8 cellular contexts compared by ENCODE assay signal in the genomic region with DNA sequence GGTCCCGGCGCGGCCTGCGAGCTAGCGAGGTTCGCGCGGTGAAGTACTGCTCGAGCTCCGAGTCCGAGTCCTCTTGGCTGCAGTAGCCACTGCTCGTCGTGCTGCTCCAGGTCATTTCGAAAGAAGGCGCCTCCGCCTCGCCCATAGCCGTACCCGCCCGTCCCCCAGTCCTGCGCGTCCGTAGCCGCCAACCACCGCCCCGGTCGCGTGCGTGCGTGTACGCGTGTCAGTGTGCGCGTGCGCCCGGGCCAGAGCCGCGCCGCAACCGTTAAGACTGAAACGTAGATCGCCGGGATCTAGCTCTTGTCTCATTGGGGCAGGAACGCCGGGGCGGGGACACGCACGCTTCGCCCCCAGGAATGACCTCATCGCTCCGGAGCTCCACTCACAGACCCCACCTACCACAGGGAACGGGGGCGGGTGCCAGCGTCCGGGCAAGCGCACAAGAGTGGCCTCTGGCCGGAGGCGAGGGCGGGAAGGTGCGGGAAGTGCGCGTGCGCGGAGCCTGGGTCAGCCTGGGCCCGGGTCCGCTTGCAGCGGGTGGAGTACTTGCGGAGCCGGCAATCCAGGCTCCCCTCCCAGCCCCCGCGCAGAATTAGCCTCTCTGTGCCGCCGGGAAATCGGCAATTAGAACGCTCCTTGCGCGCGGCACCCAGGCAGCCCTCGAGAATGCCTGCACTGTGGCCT. TPM values are rescaled to one million over a fixed set of nuclear protein-coding genes. Genes with fewer than 3 reads are reported as not detected.
DNase-seq lines count a peak whose midpoint lies in the region; ATAC-seq, FAIRE-seq and TF ChIP-seq lines count a peak whose summit lies in the region.

No MANE protein-coding gene starts in this region.

- H3K4me1 ChIP-seq in body of pancreas (peaks cover 48% of the 10 kb centered on the region), gastrocnemius medialis (peaks cover 38 to 64% of the 10 kb centered on the region in 2 donors)

- WGBS in body of pancreas, 2 donors, result 0% methylated on average over 72 of the region's 79 CpGs; no CpG with 5 or more reads in 1 of the 2 donors

- FAIRE-seq in TTC549 (lab: Jason Lieb, UNC), result peak; percentile 91

- intact Hi-C loops in body of pancreas (cut with DNase I) (no loop called here), gastrocnemius medialis (cut with DNase I; ENCODE audit: low total_unique reads) (loop anchor here (1.0 kb wide), 1 partner anchor 16 kb away; no protein-coding TSS in a partner anchor)

- DNase-seq in A172 (ENCODE audit: low spot score) (peak; percentile 97), NCI-H2107 (lab: John Stamatoyannopoulos, UW) (peak; percentile 84), body of pancreas (peak; percentile 100), gastrocnemius medialis (peak; percentile 100)

- in situ Hi-C loops in gastrocnemius medialis (cut with MboI; ENCODE audit: low sequenced_read_pairs in 4 of 4), result no loop called here

- ATAC-seq in HG03064 (IDR thresholded peaks at IDR 0.05; ENCODE audit: low read depth, unreplicated experiment), result peak; percentile 72
- peak; percentile 92 for ATAC-seq in body of pancreas
- peak; percentile 84 to 86 for ATAC-seq in gastrocnemius medialis

- H3K9me3 ChIP-seq in body of pancreas (no peaks in the 10 kb centered on the region), gastrocnemius medialis (no peaks in the 10 kb centered on the region)

- TF ChIP-seq POLR2A in GM18526 (IDR thresholded peaks at IDR 0.05; ENCODE audit: extremely low read depth, insufficient read length) (peak; percentile 77), body of pancreas (IDR thresholded peaks at IDR 0.05) (peak; percentile 93 to 95 (median 95)), gastrocnemius medialis (IDR thresholded peaks at IDR 0.05) (peak; percentile 94 to 96)

- H3K36me3 ChIP-seq in body of pancreas (replicated peaks in 1 of 2; ENCODE audit: insufficient read depth in 1 of 2, low read depth in 2 of 2) (no peaks in the 10 kb centered on the region), gastrocnemius medialis (no peaks in the 10 kb centered on the region)

- peak overlapping the region; percentile 91 to 99 (median 98) for H3K27ac ChIP-seq in body of pancreas
- peak overlapping the region; percentile 89 to 98 (median 97) for H3K27ac ChIP-seq in gastrocnemius medialis

- H3K27me3 ChIP-seq in body of pancreas (no peaks in the 10 kb centered on the region), gastrocnemius medialis (no peaks in the 10 kb centered on the region)

- TF ChIP-seq CTCF in body of pancreas (IDR thresholded peaks at IDR 0.05) (no peak), gastrocnemius medialis (IDR thresholded peaks at IDR 0.05 in 4 of 5, conservative IDR thresholded peaks at IDR 0.05 in 1 of 5) (no peak)

- peak overlapping the region; percentile 75 to 96 for H3K4me3 ChIP-seq in body of pancreas
- H3K4me3 ChIP-seq in iPS-11a (ENCODE audit: low read depth, low read length), result peak overlapping the region; percentile 85
- H3K4me3 ChIP-seq in gastrocnemius medialis, result peak overlapping the region; percentile 75 to 91 (median 82)

RNA-seq across cellular contexts. Expression of gene RASSF1, which starts 3.3 kb away (rescaled TPM):
- 12.9 and 16.9 TPM in 2 replicates for total RNA-seq in A172 (2014; rRNA removed; shearing (Covaris generic))
- 10 to 100 TPM; 26.7 to 30.0 TPM for total RNA-seq in body of pancreas
- 10 to 100 TPM; 13.3 to 22.5 (median 18.0) TPM for total RNA-seq in gastrocnemius medialis

RNA-seq across cellular contexts. Expression of gene ZMYND10, which starts 8.2 kb away (rescaled TPM):
- 0.09 and 0.62 TPM in 2 replicates for total RNA-seq in A172 (2014; rRNA removed; shearing (Covaris generic))
- total RNA-seq in body of pancreas, result 1 to 10 TPM; 1.3 to 2.3 TPM
- total RNA-seq in gastrocnemius medialis, result 1 to 10 TPM in 1 of 4 donors, not detected in 3; 3.0 TPM

RNA-seq across cellular contexts. Expression of gene TUSC2, which starts 9.3 kb away (rescaled TPM):
- total RNA-seq in A172 (2014; rRNA removed; shearing (Covaris generic)), result 30.6 and 34.3 TPM in 2 replicates
- total RNA-seq in body of pancreas (10 to 100 TPM; 12.9 to 31.6 TPM), gastrocnemius medialis (10 to 100 TPM; 38.5 to 72.7 (median 51.5) TPM)

RNA-seq across cellular contexts. Expression of gene NPRL2, which starts 13.3 kb away (rescaled TPM):
- total RNA-seq in A172 (2014; rRNA removed; shearing (Covaris generic)), result 23.1 and 24.8 TPM in 2 replicates
- 10 to 100 TPM; 27.0 to 30.9 TPM for total RNA-seq in body of pancreas
- 10 to 100 TPM; 14.1 to 26.2 (median 23.1) TPM for total RNA-seq in gastrocnemius medialis

RNA-seq across cellular contexts. Expression of gene CYB561D2, which starts 13.3 kb away (rescaled TPM):
- total RNA-seq in A172 (2014; rRNA removed; shearing (Covaris generic)), result 46.9 and 53.7 TPM in 2 replicates
- total RNA-seq in body of pancreas (10 to 100 TPM; 11.4 to 29.0 TPM), gastrocnemius medialis (10 to 100 TPM; 13.3 to 19.9 (median 17.8) TPM)

Comparison
In these comparisons a context has a peak if more than half of its experiments do, and no peak if none do; other contexts are left out.
1. Peak in every context shown above with its lines: DNase-seq, ATAC-seq, H3K4me3 ChIP-seq and H3K27ac ChIP-seq.